In the genomic region with DNA sequence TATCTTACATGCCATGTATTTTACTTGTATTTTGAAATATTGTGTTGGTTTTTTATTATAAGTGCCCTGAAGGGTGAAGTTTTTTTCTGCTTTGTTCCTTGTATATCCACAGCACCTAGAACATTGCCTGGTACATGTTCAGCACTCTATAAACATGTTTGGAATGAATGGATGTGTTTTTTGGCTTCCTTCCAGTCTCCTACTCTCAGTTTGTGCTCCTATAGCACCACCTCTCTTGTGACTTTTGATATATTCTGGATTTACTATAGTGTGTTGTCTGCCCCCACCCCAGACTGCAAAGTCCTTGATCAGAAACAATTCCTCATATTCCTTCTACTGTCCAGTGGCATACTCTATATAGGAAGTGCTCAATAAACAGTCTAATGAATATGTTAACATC, we compare ENCODE assay signal across 1 cellular context.
TF ChIP-seq lines count a peak whose summit lies in the region.

No MANE protein-coding gene starts in this region.

TF ChIP-seq in WTC11, 78 proteins besides CTCF, POLR2A, EP300 and RAD21 (continued from another document):
- TF ChIP-seq MLX (CRISPR knock-in tag; IDR thresholded peaks at IDR 0.05) (no peak), TCF7 (CRISPR knock-in tag; IDR thresholded peaks at IDR 0.05; ENCODE audit: low read depth) (no peak), NR1H2 (CRISPR knock-in tag; IDR thresholded peaks at IDR 0.05) (no peak), SP1 (CRISPR knock-in tag; conservative IDR thresholded peaks at IDR 0.05) (no peak)
